ENCODE assay signal across 5 cellular contexts in the genomic region with DNA sequence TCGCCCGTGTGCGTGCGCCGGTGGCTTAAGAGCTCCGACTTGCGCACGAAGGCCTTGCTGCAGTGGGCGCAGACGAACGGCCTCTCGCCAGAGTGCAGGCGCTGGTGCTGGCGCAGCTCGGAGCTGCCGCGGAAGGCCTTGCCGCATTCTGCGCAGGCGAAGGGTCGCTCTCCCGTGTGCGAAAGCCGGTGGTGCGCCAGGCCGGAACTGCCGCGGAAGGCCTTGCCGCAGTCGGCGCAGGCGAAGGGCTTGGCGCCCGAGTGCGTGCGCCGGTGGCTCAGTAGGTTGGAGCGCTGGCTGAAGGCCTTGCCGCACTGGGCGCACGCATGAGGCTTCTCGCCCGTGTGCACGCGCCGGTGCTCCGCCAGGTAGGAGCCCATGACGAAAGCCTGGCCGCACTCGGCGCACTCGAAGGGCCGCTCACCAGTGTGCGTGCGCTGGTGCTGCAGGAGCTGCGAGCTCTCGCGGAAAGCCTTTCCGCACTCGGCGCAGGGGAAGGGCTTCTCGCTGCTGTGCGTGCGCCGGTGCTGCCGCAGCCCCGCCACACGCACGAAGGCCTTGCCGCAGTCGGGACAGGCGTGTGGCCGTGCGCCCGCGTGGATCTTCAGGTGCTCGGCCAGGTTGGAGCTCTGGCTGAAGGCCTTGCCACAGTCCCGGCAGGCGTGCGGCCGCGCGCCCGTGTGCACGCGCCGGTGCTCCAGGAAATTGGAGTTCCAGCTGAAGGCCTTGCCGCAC. TPM values are rescaled to one million over a fixed set of nuclear protein-coding genes. Genes with fewer than 3 reads are reported as not detected.
DNase-seq lines count a peak whose midpoint lies in the region; ATAC-seq and TF ChIP-seq lines count a peak whose summit lies in the region.

No MANE protein-coding gene starts in this region.

- H3K27me3 Mint-ChIP-seq in activated CD8-positive, alpha-beta memory T cell treated with anti-CD3 and anti-CD28 coated beads, Interleukin-2, amount 10 ng/mL, durations not matched to agents 7 days and 5 days = no peaks in the 10 kb centered on the region

- CTCF ChIA-PET in activated CD8-positive, alpha-beta memory T cell treated with anti-CD3 and anti-CD28 coated beads, Interleukin-2, amount 10 ng/mL, durations not matched to agents 7 days and 5 days (lab: Charles Lee) = interaction anchor here (0.9 to 1.1 kb wide), 2 partner anchors 128 to 157 kb away, joined by 3 read pairs; a partner anchor contains a TSS

- H3K4me1 Mint-ChIP-seq in activated CD8-positive, alpha-beta memory T cell treated with anti-CD3 and anti-CD28 coated beads, Interleukin-2, amount 10 ng/mL, durations not matched to agents 7 days and 5 days = peaks cover 33% of the 10 kb centered on the region

- H3K4me1 ChIP-seq in heart left ventricle (peaks cover 0 to 30% (median 15%) of the 10 kb centered on the region in 12 donors), upper lobe of left lung (peaks cover under 1 to 21% (median 14%) of the 10 kb centered on the region in 4 donors)

- no peaks in the 10 kb centered on the region for H3K9me3 ChIP-seq in heart left ventricle
- no peaks in the 10 kb centered on the region for H3K9me3 ChIP-seq in upper lobe of left lung

- H3K4me3 Mint-ChIP-seq in activated CD8-positive, alpha-beta memory T cell treated with anti-CD3 and anti-CD28 coated beads, Interleukin-2, amount 10 ng/mL, durations not matched to agents 7 days and 5 days = peak overlapping the region; percentile 53

- ATAC-seq in activated CD8-positive, alpha-beta memory T cell treated with anti-CD3 and anti-CD28 coated beads, Interleukin-2, amount 10 ng/mL, durations not matched to agents 7 days and 5 days = peak; percentile 76
- peak in 3 of 4 donors; percentile 14 to 46 (median 27) for ATAC-seq in heart left ventricle
- peak in 1 of 2 donors; percentile 26 for ATAC-seq in upper lobe of left lung (ENCODE audit: low FRiP score in 2 of 2)
- no peak for ATAC-seq in GM19397 (IDR thresholded peaks at IDR 0.05; ENCODE audit: unreplicated experiment)

- TF ChIP-seq POLR2A in heart left ventricle (IDR thresholded peaks at IDR 0.05) (no peak), upper lobe of left lung (IDR thresholded peaks at IDR 0.05) (no peak)

- H3K36me3 ChIP-seq in heart left ventricle = no peaks in the 10 kb centered on the region
- H3K36me3 ChIP-seq in upper lobe of left lung = no peaks in the 10 kb centered on the region

- peak; percentile 71 for DNase-seq in activated CD8-positive, alpha-beta memory T cell treated with anti-CD3 and anti-CD28 coated beads, Interleukin-2, amount 10 ng/mL, durations not matched to agents 7 days and 5 days
- no peak for DNase-seq in heart left ventricle
- DNase-seq in upper lobe of left lung = peak in 1 of 2 donors; percentile 84
- DNase-seq in MV-4-11 (lab: John Stamatoyannopoulos, UW) = no peak

- no peaks in the 10 kb centered on the region for H3K9me3 Mint-ChIP-seq in activated CD8-positive, alpha-beta memory T cell treated with anti-CD3 and anti-CD28 coated beads, Interleukin-2, amount 10 ng/mL, durations not matched to agents 7 days and 5 days (ENCODE audit: low read depth)

- peak overlapping the region; percentile 26 to 62 (median 47) for H3K4me3 ChIP-seq in heart left ventricle
- H3K4me3 ChIP-seq in upper lobe of left lung = peak overlapping the region; percentile 32 to 43 (median 36)

- intact Hi-C loops in heart left ventricle (cut with DNase I) = no loop called here

- H3K27me3 ChIP-seq in heart left ventricle (peaks cover 0 to 45% (median 6%) of the 10 kb centered on the region in 9 donors), upper lobe of left lung (peaks cover 0 to 8% (median 4%) of the 10 kb centered on the region in 4 donors)

- peak overlapping the region in 1 of 12 donors; percentile 50 for H3K27ac ChIP-seq in heart left ventricle
- H3K27ac ChIP-seq in upper lobe of left lung = no peak overlapping the region

- no peak for TF ChIP-seq EP300 in upper lobe of left lung (IDR thresholded peaks at IDR 0.05)

- WGBS in heart left ventricle, 4 donors = 4 to 18% (median 6%) methylated on average over 13 to 88 of the region's 88 CpGs
- WGBS in upper lobe of left lung, 2 donors = 17 to 36% methylated on average over 25 to 57 of the region's 88 CpGs

- no peak for TF ChIP-seq CTCF in heart left ventricle (IDR thresholded peaks at IDR 0.05)
- TF ChIP-seq CTCF in upper lobe of left lung (IDR thresholded peaks at IDR 0.05) = no peak

- H3K27ac Mint-ChIP-seq in activated CD8-positive, alpha-beta memory T cell treated with anti-CD3 and anti-CD28 coated beads, Interleukin-2, amount 10 ng/mL, durations not matched to agents 7 days and 5 days = peak overlapping the region; percentile 56

- peaks cover 2% of the 10 kb centered on the region for H3K36me3 Mint-ChIP-seq in activated CD8-positive, alpha-beta memory T cell treated with anti-CD3 and anti-CD28 coated beads, Interleukin-2, amount 10 ng/mL, durations not matched to agents 7 days and 5 days

RNA-seq across cellular contexts. Expression of a gene that starts 3.1 kb away (rescaled TPM):
- 10 to 100 TPM; 12.2 to 12.8 TPM for total RNA-seq in activated CD8-positive, alpha-beta memory T cell treated with anti-CD3 and anti-CD28 coated beads, Interleukin-2, amount 10 ng/mL, durations not matched to agents 7 days and 5 days
- total RNA-seq in heart left ventricle (1 to 10 TPM in 7 of 9 donors, under 1 TPM in 2; 0.23 to 6.6 (median 3.0) TPM), upper lobe of left lung (10 to 100 TPM in 5 of 6 donors, 1 to 10 TPM in 1; 8.4 to 26.6 (median 16.4) TPM)
- polyA plus RNA-seq in heart left ventricle = 1 to 10 TPM; 4.4 to 4.6 TPM

RNA-seq across cellular contexts. Expression of a gene that starts 6.1 kb away (rescaled TPM):
- under 1 TPM; 0.87 to 0.91 TPM for total RNA-seq in activated CD8-positive, alpha-beta memory T cell treated with anti-CD3 and anti-CD28 coated beads, Interleukin-2, amount 10 ng/mL, durations not matched to agents 7 days and 5 days
- total RNA-seq in heart left ventricle (1 to 10 TPM in 1 of 9 donors, under 1 TPM in 8; 0.18 to 1.1 (median 0.46) TPM), upper lobe of left lung (10 to 100 TPM in 1 of 6 donors, 1 to 10 TPM in 5; 1.5 to 15.7 (median 4.0) TPM)
- polyA plus RNA-seq in heart left ventricle = under 1 TPM; 0.08 to 0.28 TPM

RNA-seq across cellular contexts. Expression of a gene that starts 24.4 kb away (rescaled TPM):
- 1 to 10 TPM in 1 of 2 experiments, under 1 TPM in 1; 0.98 to 1.2 TPM for total RNA-seq in activated CD8-positive, alpha-beta memory T cell treated with anti-CD3 and anti-CD28 coated beads, Interleukin-2, amount 10 ng/mL, durations not matched to agents 7 days and 5 days
- total RNA-seq in heart left ventricle = under 1 TPM in 7 of 9 donors, not detected in 2; 0.17 to 0.75 (median 0.63) TPM
- under 1 TPM; 0.24 to 0.57 TPM for polyA plus RNA-seq in heart left ventricle
- total RNA-seq in upper lobe of left lung = 1 to 10 TPM; 1.8 to 9.4 (median 3.7) TPM

RNA-seq across cellular contexts. Expression of a gene that starts 29.6 kb away (rescaled TPM):
- 1 to 10 TPM; 4.4 to 6.3 TPM for total RNA-seq in activated CD8-positive, alpha-beta memory T cell treated with anti-CD3 and anti-CD28 coated beads, Interleukin-2, amount 10 ng/mL, durations not matched to agents 7 days and 5 days
- total RNA-seq in heart left ventricle = 1 to 10 TPM; 1.1 to 3.1 (median 2.0) TPM
- 1 to 10 TPM in 1 of 2 donors, under 1 TPM in 1; 0.65 to 1.5 TPM for polyA plus RNA-seq in heart left ventricle
- total RNA-seq in upper lobe of left lung = 1 to 10 TPM; 1.8 to 6.3 (median 3.7) TPM

RNA-seq across cellular contexts. Expression of a gene that starts 30.7 kb away (rescaled TPM):
- total RNA-seq in activated CD8-positive, alpha-beta memory T cell treated with anti-CD3 and anti-CD28 coated beads, Interleukin-2, amount 10 ng/mL, durations not matched to agents 7 days and 5 days = 1,000 to 10,000 TPM in 1 of 2 experiments, 100 to 1,000 TPM in 1; 914 to 1,022 TPM
- 100 to 1,000 TPM; 346 to 753 (median 485) TPM for total RNA-seq in heart left ventricle
- 1,000 to 10,000 TPM in 1 of 2 donors, 100 to 1,000 TPM in 1; 417 to 1,718 TPM for polyA plus RNA-seq in heart left ventricle
- total RNA-seq in upper lobe of left lung = 1,000 to 10,000 TPM in 1 of 6 donors, 100 to 1,000 TPM in 5; 291 to 1,408 (median 829) TPM
